Comparison of ENCODE assay signal across 8 cellular contexts in the genomic region with DNA sequence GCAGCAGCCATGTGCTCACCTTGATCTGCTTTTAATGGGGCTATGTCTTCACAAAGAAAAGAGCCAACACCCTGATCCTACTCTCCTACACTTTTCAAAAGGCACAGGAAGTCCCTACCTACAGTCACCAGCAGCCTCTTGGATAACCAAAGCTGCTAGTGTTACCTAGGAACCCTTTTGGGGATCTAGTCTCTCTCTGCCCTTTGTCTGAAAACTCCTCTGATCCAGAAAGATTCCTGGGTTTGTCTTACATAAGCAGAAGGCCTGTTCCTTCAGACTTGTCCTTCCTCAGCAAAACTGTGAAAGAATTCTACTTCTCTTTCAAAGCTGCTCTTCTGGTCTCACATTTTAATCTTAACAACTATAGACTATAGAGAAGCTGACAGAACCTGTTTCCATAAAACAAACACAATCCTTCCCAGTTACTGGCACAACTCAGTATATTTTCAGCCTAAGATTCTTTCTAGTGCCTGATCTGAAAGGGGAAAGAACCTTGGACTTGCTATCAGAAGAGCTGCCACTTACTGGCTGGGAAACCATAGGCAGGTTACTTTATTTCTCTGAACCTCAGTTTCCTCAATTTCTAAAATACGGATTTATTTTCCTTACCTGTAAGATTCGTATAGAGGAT. TPM values are rescaled to one million over a fixed set of nuclear protein-coding genes. Genes with fewer than 3 reads are reported as not detected.
DNase-seq lines count a peak whose midpoint lies in the region; ATAC-seq and TF ChIP-seq lines count a peak whose summit lies in the region.
"Had no signal": no experiment of that assay in that cellular context is flagged by ENCODE, and none has a peak within 500 bp of the region (broad histone marks: within the 10 kb centered on the region; RNA-seq: fewer than 3 reads in every experiment).

No MANE protein-coding gene starts in this region.

- no peak for TF ChIP-seq CTCF in GM06990 (IDR thresholded peaks at IDR 0.05; ENCODE audit: insufficient read depth, low read length, poor library complexity, severe bottlenecking)
- TF ChIP-seq CTCF in RWPE2 (IDR thresholded peaks at IDR 0.05; ENCODE audit: poor library complexity, severe bottlenecking), result no peak
- no peak for TF ChIP-seq CTCF in esophagus squamous epithelium (IDR thresholded peaks at IDR 0.05)

- H3K4me3 ChIP-seq in GM06990 (replicated peaks; ENCODE audit: low read depth, low read length), result peak overlapping the region; percentile 94; the same call in 1 of the 2 replicates
- no peak overlapping the region for H3K4me3 ChIP-seq in RWPE2 (ENCODE audit: severe bottlenecking)
- peak overlapping the region in 3 of 4 donors; percentile 0 to 100 (median 95) for H3K4me3 ChIP-seq in esophagus squamous epithelium
- no peak overlapping the region for H3K4me3 ChIP-seq in skin epidermis

- H3K27ac ChIP-seq in RWPE2 (ENCODE audit: poor library complexity, severe bottlenecking) (peak overlapping the region; percentile 86), esophagus squamous epithelium (peak overlapping the region; percentile 93 to 98 (median 98)), skin epidermis (peak overlapping the region in 20 of 21 experiments; percentile 51 to 99 (median 96))

- 16 to 33% methylated on average over 2 of the region's 2 CpGs for WGBS in esophagus squamous epithelium, 2 donors

- no peaks in the 10 kb centered on the region for H3K9me3 ChIP-seq in RWPE2 (ENCODE audit: severe bottlenecking)
- no peaks in the 10 kb centered on the region for H3K9me3 ChIP-seq in esophagus squamous epithelium

- H3K4me1 ChIP-seq in RWPE2 (ENCODE audit: insufficient read depth, poor library complexity, severe bottlenecking) (peaks cover 53% of the 10 kb centered on the region), esophagus squamous epithelium (peaks cover 29 to 77% (median 54%) of the 10 kb centered on the region in 3 donors)

- ATAC-seq in RWPE2 (ENCODE audit: low read depth), result no peak
- no peak for ATAC-seq in HG03045 (IDR thresholded peaks at IDR 0.05; ENCODE audit: unreplicated experiment)
- ATAC-seq in HG02840 (IDR thresholded peaks at IDR 0.05; ENCODE audit: low FRiP score, unreplicated experiment), result no peak

- H3K27me3 ChIP-seq in GM06990 (replicated peaks; ENCODE audit: control insufficient read depth, insufficient read depth, low read length), result no peaks in the 10 kb centered on the region
- no peaks in the 10 kb centered on the region for H3K27me3 ChIP-seq in RWPE2 (ENCODE audit: insufficient read depth, poor library complexity, severe bottlenecking)
- H3K27me3 ChIP-seq in esophagus squamous epithelium, result no peaks in the 10 kb centered on the region

- H3K36me3 ChIP-seq in GM06990 (ENCODE audit: control insufficient read depth, insufficient read depth, low read length), result peaks cover 12% of the 10 kb centered on the region
- peaks cover 56% of the 10 kb centered on the region for H3K36me3 ChIP-seq in RWPE2 (ENCODE audit: low read depth)
- H3K36me3 ChIP-seq in esophagus squamous epithelium, result peaks cover 10 to 28% (median 18%) of the 10 kb centered on the region in 3 donors

- DNase-seq in GM06990 (ENCODE audit: extremely low read depth, insufficient read length), result no peak
- DNase-seq in RWPE2 (ENCODE audit: low spot score), result no peak
- DNase-seq in esophagus squamous epithelium (lab: John Stamatoyannopoulos, UW), result no peak
- DNase-seq in NCI-H1092 treated with DMSO at 0.1 percent for 48 hours (lab: John Stamatoyannopoulos, UW), result no peak
- DNase-seq: foreskin melanocyte had no signal

- intact Hi-C loops in esophagus squamous epithelium (cut with DNase I), result loop anchor here (10.0 kb wide), 1 partner anchor 90 kb away; no protein-coding TSS in a partner anchor

- TF ChIP-seq POLR2A in esophagus squamous epithelium (IDR thresholded peaks at IDR 0.05), result no peak

RNA-seq across cellular contexts. Expression of a gene that starts 2.9 kb away (rescaled TPM):
- total RNA-seq in esophagus squamous epithelium, result 10 to 100 TPM in 2 of 4 donors, 1 to 10 TPM in 2; 6.2 to 14.0 (median 11.2) TPM

RNA-seq across cellular contexts. Expression of a gene that starts 3.1 kb away (rescaled TPM):
- 10 to 100 TPM; 15.7 to 29.6 (median 18.1) TPM for total RNA-seq in esophagus squamous epithelium

Comparison
In these comparisons a context has a peak if more than half of its experiments do, and no peak if none do; other contexts are left out.
1. H3K4me3 ChIP-seq: peak in GM06990 (single experiment) and esophagus squamous epithelium (3 of 4); none in RWPE2 (single experiment) and skin epidermis (0 of 7).
2. Peak in every context shown above with its lines, with median percentiles within 50 percentile points of each other: H3K27ac ChIP-seq.